30 cellular contexts compared by ENCODE assay signal in genomic region chr4:10334506-10335028, GRCh38.
A peak's percentile ranks its signal among the peaks of the same experiment; 100 is the strongest.
DNase-seq lines count a peak whose midpoint lies in the region; ATAC-seq, FAIRE-seq and TF ChIP-seq lines count a peak whose summit lies in the region.
"Had no signal": no experiment of that assay in that cellular context is flagged by ENCODE, and none has a peak within 500 bp of the region (broad histone marks: within the 10 kb centered on the region; RNA-seq: fewer than 3 reads in every experiment).

No MANE protein-coding gene starts in this region.

- H3K27me3 Mint-ChIP-seq in HFFc6 (ENCODE audit: insufficient read depth), result peaks cover 2% of the 10 kb centered on the region; the same call in 1 of the 2 replicates

- H4K20me1 ChIP-seq in K562 (replicated peaks; ENCODE audit: control insufficient read depth, insufficient read depth, low read length), result no peaks in the 10 kb centered on the region

- peak overlapping the region; percentile 93 for H2BK12ac ChIP-seq in trophoblast cell (ENCODE audit: low read length)

- H3K4me1 ChIP-seq in right atrium auricular region (no peaks in the 10 kb centered on the region), K562 (replicated peaks in 1 of 2; ENCODE audit: control insufficient read depth in 2 of 2, insufficient read depth in 2 of 2, low read length in 2 of 2) (peaks cover 0 to 21% of the 10 kb centered on the region in 2 experiments; a peak in 3 of 5 replicates), trophoblast cell (ENCODE audit: control insufficient read depth in 1 of 2, insufficient read depth in 2 of 2, low read length in 2 of 2) (peaks cover 14 to 15% of the 10 kb centered on the region in 2 experiments)

- POLR2A ChIA-PET in K562 (lab: Yijun Ruan, JAX), result interaction anchor here (0.6 to 1.4 kb wide), 3 partner anchors 9 to 216 kb away, joined by 3 to 5 read pairs (median 3); no protein-coding TSS in a partner anchor

- no TSS peak for BruUV-seq in K562 (replicated peaks; lab: Mats Ljungman, UMichigan)

- peak overlapping the region; percentile 72 for H2AK5ac ChIP-seq in trophoblast cell (ENCODE audit: low read length)

- H3K36me3 ChIP-seq in right atrium auricular region (no peaks in the 10 kb centered on the region), K562 (ENCODE audit: control insufficient read depth, insufficient read depth, low read length) (no peaks in the 10 kb centered on the region), trophoblast cell (ENCODE audit: control insufficient read depth in 1 of 2, insufficient read depth in 2 of 2, low read length in 2 of 2) (no peaks in the 10 kb centered on the region)
- H3K36me3 ChIP-seq: MG63 had no signal

- no peaks in the 10 kb centered on the region for H3K9me3 ChIP-seq in right atrium auricular region
- H3K9me3 ChIP-seq in K562 (replicated peaks; ENCODE audit: control insufficient read depth, insufficient read depth, low read depth, low read length), result no peaks in the 10 kb centered on the region
- no peaks in the 10 kb centered on the region for H3K9me3 ChIP-seq in trophoblast cell (ENCODE audit: insufficient read depth, low read depth, low read length)
- H3K9me3 ChIP-seq: Caco-2, MG63 had no signal

- peak; percentile 65 for ATAC-seq in Right ventricle myocardium inferior
- ATAC-seq in K562, result peak; percentile 40
- ATAC-seq in HG02759 (IDR thresholded peaks at IDR 0.05; ENCODE audit: unreplicated experiment), result no peak
- ATAC-seq: GM12878, HCT116 had no signal

- H3K4ac ChIP-seq in trophoblast cell (ENCODE audit: low read depth, low read length), result peak overlapping the region; percentile 81

- H3K27ac ChIP-seq in right atrium auricular region (no peak overlapping the region), K562 (ENCODE audit: extremely low read depth, low read depth, low read length) (no peak overlapping the region), trophoblast cell (ENCODE audit: low read depth, low read length) (peak overlapping the region; percentile 79)
- H3K27ac ChIP-seq: PC-9, SK-N-MC had no signal

- 73% methylated on average over 3 of the region's 3 CpGs for WGBS in K562 (ENCODE audit: insufficient coverage, low coverage, missing lambda C conversion rate)
- no CpG with 5 or more reads among the region's 3 CpGs for WGBS in trophoblast cell (ENCODE audit: extremely low coverage, insufficient coverage, insufficient read length)

- no peaks in the 10 kb centered on the region for H3K9me1 ChIP-seq in K562 (ENCODE audit: control insufficient read depth, insufficient read depth, low read length)

- peak overlapping the region; percentile 15; the same call in 1 of the 2 replicates for H3K27ac Mint-ChIP-seq in HFFc6
- H3K27ac Mint-ChIP-seq: CD4-positive, alpha-beta memory T cell had no signal

- no peaks in the 10 kb centered on the region for H3K79me2 ChIP-seq in K562 (ENCODE audit: control insufficient read depth, insufficient read depth, low read length)
- H3K79me2 ChIP-seq in trophoblast cell (ENCODE audit: control insufficient read depth, insufficient read depth, low read length, poor library complexity), result peaks cover 7% of the 10 kb centered on the region

- H4K91ac ChIP-seq in trophoblast cell (ENCODE audit: low read depth, low read length), result peak overlapping the region; percentile 94

- peaks cover 45% of the 10 kb centered on the region for H3K79me1 ChIP-seq in trophoblast cell (ENCODE audit: low read length)

- H4K8ac ChIP-seq in trophoblast cell (ENCODE audit: low read depth, low read length), result peak overlapping the region; percentile 64

- H3K4me3 ChIP-seq in right atrium auricular region, result no peak overlapping the region
- no peak overlapping the region for H3K4me3 ChIP-seq in K562
- H3K4me3 ChIP-seq in trophoblast cell (ENCODE audit: low read depth, low read length), result no peak overlapping the region
- H3K4me3 ChIP-seq: GM12878, MG63, PC-9, SK-N-MC had no signal

- 0 out of 2 replicates have a peak, but pooled peaks cover 5% of the 10 kb centered on the region for H3K36me3 Mint-ChIP-seq in HFFc6 (ENCODE audit: low read depth)
- H3K36me3 Mint-ChIP-seq: CD4-positive, alpha-beta memory T cell had no signal

- H2AFZ ChIP-seq in K562 (ENCODE audit: low read depth, low read length), result peak overlapping the region; percentile 79; the same call in 1 of the 2 replicates
- no peak overlapping the region for H2AFZ ChIP-seq in trophoblast cell (ENCODE audit: insufficient read depth, low read length, poor library complexity)
- H2AFZ ChIP-seq: PC-9 had no signal

- no peak for FAIRE-seq in K562 (lab: Jason Lieb, UNC)
- FAIRE-seq: GM12878 had no signal

- H3K27me3 ChIP-seq in right atrium auricular region (no peaks in the 10 kb centered on the region), K562 (ENCODE audit: control insufficient read depth in 2 of 2, insufficient read depth in 2 of 2, low read length in 2 of 2) (no peaks in the 10 kb centered on the region), trophoblast cell (ENCODE audit: insufficient read depth, low read length) (no peaks in the 10 kb centered on the region)
- H3K27me3 ChIP-seq: MG63 had no signal

- H2BK120ac ChIP-seq in trophoblast cell (ENCODE audit: insufficient read depth, low read length, poor library complexity), result peak overlapping the region; percentile 98

- H3K4me1 Mint-ChIP-seq in HFFc6 (ENCODE audit: low read depth), result peaks cover 45% of the 10 kb centered on the region
- H3K4me1 Mint-ChIP-seq: CD4-positive, alpha-beta memory T cell had no signal

- H2BK5ac ChIP-seq in trophoblast cell (ENCODE audit: low read depth, low read length, poor library complexity), result peak overlapping the region; percentile 91

- TF ChIP-seq EP300 in K562 (IDR thresholded peaks at IDR 0.05; ENCODE audit: low read length), result no peak

- H3K4me2 ChIP-seq in K562 (ENCODE audit: insufficient read depth, low read length), result 0 out of 2 replicates have a peak overlapping the region, but pooled peaks have one; percentile 0
- H3K4me2 ChIP-seq in trophoblast cell (ENCODE audit: low read length), result no peak overlapping the region
- H3K4me2 ChIP-seq: PC-9 had no signal

- intact Hi-C loops in Right ventricle myocardium inferior (cut with DNase I) (no loop called here), K562 (cut with micrococcal nuclease) (no loop called here)

- H3K9ac ChIP-seq in K562 (ENCODE audit: insufficient read depth in 1 of 2, low read depth in 2 of 2, low read length in 2 of 2), result no peak overlapping the region
- H3K9ac ChIP-seq in trophoblast cell (ENCODE audit: low read length), result no peak overlapping the region

- in situ Hi-C loops in K562 (cut with MboI), result no loop called here

- no peak overlapping the region for H3K4me3 Mint-ChIP-seq in HFFc6
- H3K4me3 Mint-ChIP-seq: CD4-positive, alpha-beta memory T cell had no signal

- DNase-seq in Right ventricle myocardium inferior (ENCODE audit: missing footprints) (no peak), right atrium auricular region (ENCODE audit: low spot score) (no peak), HFFc6 (no peak), K562 (ENCODE audit: extremely low read depth in 1 of 4, low spot score in 3 of 4) (no peak), trophoblast cell (peak in 1 of 2 donors; percentile 41), COLO829 (ENCODE audit: low spot score) (no peak), cerebellum (ENCODE audit: low spot score) (no peak)
- DNase-seq: 8988T; ACHN; AML-193; C1 segment of cervical spinal cord; CD4-positive, alpha-beta memory T cell; GDM1; GOT3; KBM-7; MG63; NCI-H1048; NCI-H1417; NCI-H1694; NCI-H2081; NCI-H2227 treated with DMSO at 0.1 percent for 48 hours; NCI-H526 treated with DMSO at 0.1 percent for 48 hours; PC-9; RPMI8226; SIG-M5 had no signal

- no peak for TF ChIP-seq POLR2A in K562 (conservative IDR thresholded peaks at IDR 0.05)

- CTCF ChIA-PET in K562 (lab: Yijun Ruan, JAX; ENCODE audit: low intra/inter-chr PET ratio), result no interaction called here

- H3K23ac ChIP-seq in trophoblast cell (ENCODE audit: low read length), result no peak overlapping the region

- no peak overlapping the region for H4K12ac ChIP-seq in trophoblast cell (ENCODE audit: low read depth, low read length)

- no peaks in the 10 kb centered on the region for H3K9me3 Mint-ChIP-seq in HFFc6

- TF ChIP-seq RAD21 in K562 (CRISPR knock-in tag; conservative IDR thresholded peaks at IDR 0.05 in 1 of 2, IDR thresholded peaks at IDR 0.05 in 1 of 2), result no peak

- TF ChIP-seq CTCF in right atrium auricular region (IDR thresholded peaks at IDR 0.05) (no peak), HFFc6 (IDR thresholded peaks at IDR 0.05) (no peak), K562 (IDR thresholded peaks at IDR 0.05 in 2 of 3, conservative IDR thresholded peaks at IDR 0.05 in 1 of 3; ENCODE audit: insufficient read depth in 2 of 3, low read depth in 1 of 3, low read length in 3 of 3) (no peak)

- peak overlapping the region; percentile 75 for H3K18ac ChIP-seq in trophoblast cell (ENCODE audit: low read length)

- H3K14ac ChIP-seq in trophoblast cell (ENCODE audit: low read length), result peak overlapping the region; percentile 83

TF ChIP-seq in K562, 482 proteins besides CTCF, POLR2A, EP300 and RAD21:
- TF ChIP-seq ZNF766 (CRISPR knock-in tag; conservative IDR thresholded peaks at IDR 0.05) (no peak), MTA2 (IDR thresholded peaks at IDR 0.05; ENCODE audit: low read depth) (no peak), BRF2 (IDR thresholded peaks at IDR 0.05; ENCODE audit: borderline replicate concordance, insufficient read depth, insufficient read length) (no peak), ZNF324 (CRISPR knock-in tag; IDR thresholded peaks at IDR 0.05) (no peak), ZNF282 (CRISPR knock-in tag; IDR thresholded peaks at IDR 0.05) (no peak), KAT7 (CRISPR knock-in tag; IDR thresholded peaks at IDR 0.05; ENCODE audit: borderline replicate concordance) (no peak)
